Comparison of ENCODE assay signal across 26 cellular contexts in genomic region chr13:77988355-77988754, GRCh38.
DNase-seq lines count a peak whose midpoint lies in the region; ATAC-seq, FAIRE-seq and TF ChIP-seq lines count a peak whose summit lies in the region.
"Had no signal": no experiment of that assay in that cellular context is flagged by ENCODE, and none has a peak within 500 bp of the region (broad histone marks: within the 10 kb centered on the region; RNA-seq: fewer than 3 reads in every experiment).

No MANE protein-coding gene starts in this region.

- H2BK120ac ChIP-seq in H1 (replicated peaks; ENCODE audit: low read depth, low read length) (no peak overlapping the region), neuronal stem cell (ENCODE audit: low read depth, low read length) (no peak overlapping the region)

- H3K4me2 ChIP-seq in H1 (ENCODE audit: insufficient read depth in 1 of 2, low read depth in 2 of 2, low read length in 2 of 2) (no peak overlapping the region), neuronal stem cell (ENCODE audit: insufficient read depth, low read length, poor library complexity, severe bottlenecking) (no peak overlapping the region)
- H3K4me2 ChIP-seq: A549; BLaER1 treated with 17β-estradiol and CSF1 and Interleukin-3, amounts not matched to agents 10 nM and 100 nM had no signal

- intact Hi-C loops in Right ventricle myocardium superior (cut with DNase I): no loop called here

- H2BK15ac ChIP-seq in H1 (ENCODE audit: low read length) (no peak overlapping the region), neuronal stem cell (ENCODE audit: low read length) (no peak overlapping the region)

- no peak overlapping the region; the same call in 1 of the 2 replicates for H4K8ac ChIP-seq in H1 (ENCODE audit: extremely low read depth, insufficient read depth, low read length)
- H4K8ac ChIP-seq in neuronal stem cell (ENCODE audit: low read depth, low read length): no peak overlapping the region

- H3K27me3 ChIP-seq in right atrium auricular region (no peaks in the 10 kb centered on the region), H1 (replicated peaks in 1 of 4; ENCODE audit: control insufficient read depth in 3 of 4, extremely low read depth in 1 of 4, insufficient read depth in 3 of 4, low read length in 3 of 4) (no peaks in the 10 kb centered on the region), neuronal stem cell (ENCODE audit: control insufficient read depth in 3 of 3, insufficient read depth in 3 of 3, low read depth in 1 of 3, low read length in 3 of 3) (no peaks in the 10 kb centered on the region)
- H3K27me3 ChIP-seq: BE2C; BLaER1 treated with 17β-estradiol and CSF1 and Interleukin-3, amounts not matched to agents 10 nM and 100 nM had no signal

- H2AFZ ChIP-seq in H1 (ENCODE audit: low read length) (no peak overlapping the region), neuronal stem cell (ENCODE audit: low read length) (no peak overlapping the region)

- FAIRE-seq in H1 (lab: Jason Lieb, UNC): no peak
- FAIRE-seq: A549, GM12891, GM18507 had no signal

- H3K4me3 Mint-ChIP-seq in nephron: no peak overlapping the region
- H3K4me3 Mint-ChIP-seq: CD14-positive monocyte; CD4-positive, alpha-beta T cell had no signal

- H3K79me2 ChIP-seq in H1 (ENCODE audit: control insufficient read depth in 1 of 2, insufficient read depth in 2 of 2, low read length in 2 of 2): no peaks in the 10 kb centered on the region

- H3K27ac Mint-ChIP-seq in nephron: peak overlapping the region in 2 of 3 experiments; percentile 2 to 91
- H3K27ac Mint-ChIP-seq: CD14-positive monocyte; CD4-positive, alpha-beta T cell had no signal

- no peaks in the 10 kb centered on the region for H3K27me3 Mint-ChIP-seq in nephron (ENCODE audit: low read depth)
- H3K27me3 Mint-ChIP-seq: CD4-positive, alpha-beta T cell had no signal

- no peak overlapping the region for H3K14ac ChIP-seq in H1 (ENCODE audit: insufficient read length)
- H3K14ac ChIP-seq in neuronal stem cell (ENCODE audit: low read length): no peak overlapping the region

- no peak overlapping the region for H3K56ac ChIP-seq in H1 (replicated peaks; ENCODE audit: insufficient read length, low read depth, low read length)

- H2AK5ac ChIP-seq in H1 (ENCODE audit: low read depth, low read length) (no peak overlapping the region), neuronal stem cell (ENCODE audit: low read depth, low read length) (no peak overlapping the region)

- H2BK12ac ChIP-seq in H1 (ENCODE audit: low read depth, low read length) (no peak overlapping the region), neuronal stem cell (ENCODE audit: low read length) (no peak overlapping the region)

- H3K79me1 ChIP-seq in H1 (ENCODE audit: low read depth, low read length) (no peaks in the 10 kb centered on the region), neuronal stem cell (ENCODE audit: low read depth, low read length) (no peaks in the 10 kb centered on the region)

- H4K5ac ChIP-seq in H1 (ENCODE audit: insufficient read length, low read depth, low read length): no peak overlapping the region

- H3K36me3 ChIP-seq in right atrium auricular region (no peaks in the 10 kb centered on the region), HEK293 (ENCODE audit: control insufficient read depth in 2 of 2, insufficient read depth in 1 of 2, low read length in 2 of 2) (no peaks in the 10 kb centered on the region), H1 (ENCODE audit: control insufficient read depth in 2 of 4, insufficient read depth in 4 of 4, low read length in 3 of 4) (no peaks in the 10 kb centered on the region), neuronal stem cell (replicated peaks in 1 of 2; ENCODE audit: control insufficient read depth in 2 of 2, insufficient read depth in 2 of 2, low read length in 2 of 2) (no peaks in the 10 kb centered on the region)
- H3K36me3 ChIP-seq: BE2C; BLaER1 treated with 17β-estradiol and CSF1 and Interleukin-3, amounts not matched to agents 10 nM and 100 nM had no signal

- H3K36me3 Mint-ChIP-seq in nephron (ENCODE audit: low read depth): no peaks in the 10 kb centered on the region
- H3K36me3 Mint-ChIP-seq: CD14-positive monocyte had no signal

- H3K27ac ChIP-seq in right atrium auricular region: no peak overlapping the region
- H3K27ac ChIP-seq in HEK293 (ENCODE audit: extremely low read depth, low read depth, low read length): no peak overlapping the region
- no peak overlapping the region for H3K27ac ChIP-seq in H1 (ENCODE audit: low read depth, low read length)
- no peak overlapping the region for H3K27ac ChIP-seq in neuronal stem cell (replicated peaks; ENCODE audit: low read length)
- H3K27ac ChIP-seq: A549; BLaER1 treated with 17β-estradiol and CSF1 and Interleukin-3, amounts not matched to agents 10 nM and 100 nM had no signal

- H3K9ac ChIP-seq in H1 (replicated peaks in 1 of 4; ENCODE audit: extremely low read depth in 1 of 4, low read depth in 3 of 4, low read length in 3 of 4) (no peak overlapping the region), neuronal stem cell (ENCODE audit: low read depth, low read length, poor library complexity) (no peak overlapping the region)
- H3K9ac ChIP-seq: BLaER1 treated with 17β-estradiol and CSF1 and Interleukin-3, amounts not matched to agents 10 nM and 100 nM had no signal

- no peak overlapping the region for H4K91ac ChIP-seq in H1 (replicated peaks; ENCODE audit: insufficient read length, low read length)
- no peak overlapping the region for H4K91ac ChIP-seq in neuronal stem cell (ENCODE audit: low read depth, low read length, poor library complexity)

- no peaks in the 10 kb centered on the region for H4K20me1 ChIP-seq in H1 (replicated peaks in 1 of 2; ENCODE audit: control insufficient read depth in 1 of 2, insufficient read depth in 2 of 2, low read length in 2 of 2)
- H4K20me1 ChIP-seq: BLaER1 treated with 17β-estradiol and CSF1 and Interleukin-3, amounts not matched to agents 10 nM and 100 nM had no signal

- H3K23me2 ChIP-seq in H1 (ENCODE audit: low read depth, low read length): no peaks in the 10 kb centered on the region

- peak overlapping the region; percentile 13; the same call in 1 of the 2 replicates for H2BK20ac ChIP-seq in H1 (ENCODE audit: low read length)

- no peak overlapping the region for H3K4me3 ChIP-seq in right atrium auricular region
- H3K4me3 ChIP-seq in HEK293 (ENCODE audit: low read depth, low read length): no peak overlapping the region
- no peak overlapping the region for H3K4me3 ChIP-seq in H1 (ENCODE audit: extremely low read depth in 1 of 4, insufficient read depth in 2 of 4, low read depth in 3 of 4, low read length in 4 of 4)
- H3K4me3 ChIP-seq in neuronal stem cell (ENCODE audit: low read length in 2 of 2): peak overlapping the region in 1 of 2 donors; percentile 54
- H3K4me3 ChIP-seq: A549; BLaER1 treated with 17β-estradiol and CSF1 and Interleukin-3, amounts not matched to agents 10 nM and 100 nM had no signal

- WGBS in H1 (ENCODE audit: extremely low coverage in 1 of 2, insufficient coverage in 1 of 2, insufficient read length in 1 of 2, insufficient replicate concordance in 2 of 2, low coverage in 1 of 2, low lambda C conversion rate in 2 of 2, missing lambda C conversion rate in 1 of 2), 2 experiments: 70% methylated on average over 2 of the region's 2 CpGs; no CpG with 5 or more reads in 1 of the 2 experiments
- WGBS in neuronal stem cell (ENCODE audit: extremely low coverage in 2 of 2, insufficient read length in 2 of 2, insufficient replicate concordance in 1 of 2), 2 donors: no CpG with 5 or more reads among the region's 2 CpGs

- no peaks in the 10 kb centered on the region for H3K9me3 ChIP-seq in right atrium auricular region
- no peaks in the 10 kb centered on the region for H3K9me3 ChIP-seq in HEK293 (ENCODE audit: control insufficient read depth, insufficient read depth, low read depth, low read length)
- no peaks in the 10 kb centered on the region for H3K9me3 ChIP-seq in H1 (ENCODE audit: insufficient read depth in 2 of 2, low read depth in 1 of 2, low read length in 1 of 2)
- H3K9me3 ChIP-seq in neuronal stem cell (replicated peaks in 1 of 2; ENCODE audit: control insufficient read depth in 2 of 2, insufficient read depth in 1 of 2, low read depth in 1 of 2, low read length in 2 of 2): no peaks in the 10 kb centered on the region
- H3K9me3 ChIP-seq: A549; BE2C; BLaER1 treated with 17β-estradiol and CSF1 and Interleukin-3, amounts not matched to agents 10 nM and 100 nM had no signal

- CTCF ChIA-PET in HEK293 (lab: Yijun Ruan, JAX) (no interaction called here), H1 (lab: Charles Lee; ENCODE audit: partially characterized antibody) (interaction anchor here (1.1 to 1.2 kb wide), 2 partner anchors 133 to 208 kb away, joined by 3 read pairs; no protein-coding TSS in a partner anchor)

- no peaks in the 10 kb centered on the region for H3K9me3 Mint-ChIP-seq in nephron
- H3K9me3 Mint-ChIP-seq: CD14-positive monocyte; CD4-positive, alpha-beta T cell had no signal

- no peak for TF ChIP-seq POLR2A in H1 (IDR thresholded peaks at IDR 0.05; ENCODE audit: control extremely low read depth in 1 of 2, low read depth in 2 of 2, low read length in 2 of 2)

- TF ChIP-seq RAD21 in H1 (IDR thresholded peaks at IDR 0.05 in 1 of 2, conservative IDR thresholded peaks at IDR 0.05 in 1 of 2; ENCODE audit: low read depth in 2 of 2, low read length in 2 of 2): no peak

- POLR2A ChIA-PET in HEK293 (lab: Yijun Ruan, JAX) (no interaction called here), H1 (lab: Charles Lee; ENCODE audit: partially characterized antibody) (no interaction called here)

- TF ChIP-seq CTCF in right atrium auricular region (IDR thresholded peaks at IDR 0.05) (no peak), HEK293 (tag by site-specific recombination; IDR thresholded peaks at IDR 0.05) (no peak), H1 (IDR thresholded peaks at IDR 0.05; ENCODE audit: control extremely low read depth in 1 of 3, insufficient read depth in 1 of 3, low read depth in 1 of 3, low read length in 3 of 3) (no peak), nephron (IDR thresholded peaks at IDR 0.05; ENCODE audit: unreplicated experiment in 3 of 3) (no peak)

- H3K18ac ChIP-seq in H1 (ENCODE audit: extremely low read depth, low read length): no peak overlapping the region
- no peak overlapping the region for H3K18ac ChIP-seq in neuronal stem cell (ENCODE audit: low read length)

- ATAC-seq in Right ventricle myocardium superior (ENCODE audit: poor library complexity): peak; percentile 38
- no peak for ATAC-seq in HG02623 (IDR thresholded peaks at IDR 0.05; ENCODE audit: unreplicated experiment)
- ATAC-seq: A549 had no signal

- DNase-seq in Right ventricle myocardium superior (no peak), right atrium auricular region (ENCODE audit: low spot score) (no peak), H1 (ENCODE audit: low read depth in 1 of 2, low spot score in 2 of 2) (no peak), pons (ENCODE audit: low spot score) (no peak), neuronal stem cell (ENCODE audit: low spot score) (no peak)
- DNase-seq: 8988T; ACHN; AML-193; BE2C; Calu3; CD4-positive, alpha-beta T cell; COR-L47; DMS53; DMS79 treated with DMSO at 0.1 percent for 48 hours; GF-D8; GOT3; H7; HCEC 1CT had no signal

- H2BK5ac ChIP-seq in H1 (ENCODE audit: low read depth, low read length) (no peak overlapping the region), neuronal stem cell (ENCODE audit: low read length) (no peak overlapping the region)

- H3K4ac ChIP-seq in H1 (replicated peaks; ENCODE audit: insufficient read length, low read depth, low read length) (no peak overlapping the region), neuronal stem cell (ENCODE audit: low read length) (no peak overlapping the region)

- H3K4me1 ChIP-seq in right atrium auricular region (peaks cover 0 to 42% of the 10 kb centered on the region in 2 donors), HEK293 (ENCODE audit: control insufficient read depth, insufficient read depth, low read length) (no peaks in the 10 kb centered on the region), H1 (replicated peaks in 1 of 4; ENCODE audit: control insufficient read depth in 3 of 4, insufficient read depth in 4 of 4, low read length in 3 of 4) (0 out of 7 replicates have a peak, but pooled peaks cover 0 to 2% (median 0%) of the 10 kb centered on the region in 4 experiments), neuronal stem cell (ENCODE audit: control insufficient read depth in 2 of 2, insufficient read depth in 1 of 2, low read depth in 1 of 2, low read length in 2 of 2) (peaks cover 0 to 8% of the 10 kb centered on the region in 2 donors)
- H3K4me1 ChIP-seq: A549; BE2C; BLaER1 treated with 17β-estradiol and CSF1 and Interleukin-3, amounts not matched to agents 10 nM and 100 nM had no signal

- H3K23ac ChIP-seq in H1 (ENCODE audit: insufficient read length): no peak overlapping the region
- H3K23ac ChIP-seq in neuronal stem cell (ENCODE audit: low read depth, low read length, poor library complexity): no peak overlapping the region

- peaks cover 19% of the 10 kb centered on the region for H3K4me1 Mint-ChIP-seq in nephron
- H3K4me1 Mint-ChIP-seq: CD14-positive monocyte had no signal

- no peak for TF ChIP-seq EP300 in H1 (IDR thresholded peaks at IDR 0.05; ENCODE audit: borderline replicate concordance in 1 of 2, low read depth in 2 of 2, low read length in 2 of 2)
